14 cellular contexts compared by ENCODE assay signal in genomic region chr2:204491528-204491927, GRCh38. TPM values are rescaled to one million over a fixed set of nuclear protein-coding genes. Genes with fewer than 3 reads are reported as not detected.
DNase-seq lines count a peak whose midpoint lies in the region; ATAC-seq and TF ChIP-seq lines count a peak whose summit lies in the region.
"Had no signal": no experiment of that assay in that cellular context is flagged by ENCODE, and none has a peak within 500 bp of the region (broad histone marks: within the 10 kb centered on the region; RNA-seq: fewer than 3 reads in every experiment).

No MANE protein-coding gene starts in this region.

- peak; percentile 21 for DNase-seq in DMS79 treated with DMSO at 0.1 percent for 48 hours (lab: John Stamatoyannopoulos, UW)
- DNase-seq in NCI-H1417 (lab: John Stamatoyannopoulos, UW), result peak; percentile 24 to 94 (median 68)
- peak; percentile 37 for DNase-seq in SW480 (ENCODE audit: low spot score)
- peak; percentile 39 for DNase-seq in foreskin melanocyte
- DNase-seq in tibial nerve (ENCODE audit: low spot score in 2 of 2), result no peak
- DNase-seq in cerebellum (ENCODE audit: low spot score), result no peak
- DNase-seq in activated effector memory CD4-positive, alpha-beta T cell treated with Interleukin-2 at 50 U/mL for 16 hours, result no peak
- DNase-seq: Kasumi-1, naive B cell, T-helper 9 cell had no signal

- H3K9me3 ChIP-seq in tibial nerve, result no peaks in the 10 kb centered on the region

- no peaks in the 10 kb centered on the region for H3K36me3 ChIP-seq in tibial nerve

- no peak for TF ChIP-seq CTCF in tibial nerve (IDR thresholded peaks at IDR 0.05)

- no peak for ATAC-seq in HG03139 (IDR thresholded peaks at IDR 0.05; ENCODE audit: unreplicated experiment)
- ATAC-seq: HCT116 had no signal

- no peak overlapping the region for H3K4me3 ChIP-seq in tibial nerve
- H3K4me3 ChIP-seq: skin epidermis had no signal

- peaks cover 0 to 7% (median 0%) of the 10 kb centered on the region in 4 donors for H3K4me1 ChIP-seq in tibial nerve

- no peak overlapping the region for H3K27ac ChIP-seq in tibial nerve
- H3K27ac ChIP-seq: C4-2B, skin epidermis had no signal

- no peak for TF ChIP-seq POLR2A in tibial nerve (IDR thresholded peaks at IDR 0.05)

- no peaks in the 10 kb centered on the region for H3K27me3 ChIP-seq in tibial nerve

- TF ChIP-seq EP300 in tibial nerve (IDR thresholded peaks at IDR 0.05), result no peak

RNA-seq across cellular contexts. Expression of gene PARD3B, which starts 53.7 kb away (rescaled TPM):
- total RNA-seq in tibial nerve (100 to 1,000 TPM in 1 of 4 donors, 10 to 100 TPM in 3; 47.4 to 101 (median 64.8) TPM), cerebellum (30.6 TPM)

Comparison
In these comparisons a context has a peak if more than half of its experiments do, and no peak if none do; other contexts are left out.
1. DNase-seq: peak in DMS79 treated with DMSO at 0.1 percent for 48 hours (single experiment), NCI-H1417 (3 of 3), SW480 (single experiment) and foreskin melanocyte (single experiment); none in tibial nerve (0 of 2), cerebellum (single experiment) and activated effector memory CD4-positive, alpha-beta T cell treated with Interleukin-2 at 50 U/mL for 16 hours (single experiment).